ENCODE assay signal across 8 cellular contexts in the genomic region with DNA sequence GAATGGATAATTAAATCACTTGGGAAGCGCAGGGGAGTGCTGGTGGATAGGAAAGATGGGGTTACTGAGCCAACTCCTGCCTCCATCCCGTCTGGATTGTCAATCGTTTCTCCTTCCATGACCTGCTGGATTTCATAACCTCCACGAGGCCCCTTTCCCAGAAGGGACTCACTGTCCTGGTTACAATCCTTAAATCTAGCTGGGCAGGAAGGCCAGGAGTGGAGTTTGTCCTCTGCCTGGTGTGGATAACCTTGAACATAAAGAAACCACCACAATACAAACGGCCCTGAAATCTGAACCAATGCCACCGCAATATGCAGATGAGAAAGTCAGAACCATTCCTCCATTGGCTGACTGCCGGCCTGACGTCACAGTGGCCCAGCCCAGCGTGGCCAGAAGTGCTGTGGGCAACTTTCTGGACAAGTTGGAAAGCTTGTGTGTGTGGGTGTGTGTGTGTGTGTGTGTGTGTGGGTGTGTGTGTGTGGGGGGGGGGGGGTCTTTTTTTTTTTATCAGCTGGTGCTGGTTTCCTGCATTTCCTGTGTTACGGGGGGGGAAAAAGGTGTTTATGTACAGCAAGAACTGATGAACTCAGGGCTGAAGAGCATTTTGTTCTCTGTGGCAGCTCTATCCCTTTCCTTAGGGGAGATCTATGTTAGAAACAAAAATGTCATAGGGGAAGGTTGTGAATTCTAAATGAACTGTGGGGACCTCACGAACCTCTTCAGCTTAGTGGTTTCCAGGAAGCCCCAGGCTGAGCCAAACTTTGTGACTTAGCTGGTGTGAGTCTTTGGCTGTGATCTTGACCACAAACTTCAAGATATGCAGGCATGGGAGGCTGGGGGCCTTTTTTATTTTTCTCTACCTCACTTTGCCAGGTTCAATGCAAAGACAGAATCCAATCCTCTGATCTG.
A peak's percentile ranks its signal among the peaks of the same experiment; 100 is the strongest.
DNase-seq lines count a peak whose midpoint lies in the region; ATAC-seq, FAIRE-seq and TF ChIP-seq lines count a peak whose summit lies in the region.

No MANE protein-coding gene starts in this region.

- intact Hi-C loops in Panc1 (cut with micrococcal nuclease; ENCODE audit: unreplicated experiment) = no loop called here
- intact Hi-C loops in activated T-helper 2 cell treated with anti-CD3 and anti-CD28 coated beads, Interferon-gamma antibody, Interleukin-2, Interleukin-4, amounts not matched to agents 10 μg/mL and 5 μg/mL and 100 μg/mL, durations not matched to agents 14 hours and 24 hours and 36 hours (cut with micrococcal nuclease) = loop anchor here (5.0 kb wide), 1 partner anchor 37 kb away; no protein-coding TSS in a partner anchor

- peaks cover 24% of the 10 kb centered on the region for H3K4me1 Mint-ChIP-seq in activated T-helper 2 cell treated with anti-CD3 and anti-CD28 coated beads, Interferon-gamma antibody, Interleukin-2, Interleukin-4, amounts not matched to agents 10 μg/mL and 5 μg/mL and 100 μg/mL, durations not matched to agents 14 hours and 24 hours and 36 hours (ENCODE audit: low read depth)
- peaks cover 25 to 27% of the 10 kb centered on the region in 2 donors for H3K4me1 Mint-ChIP-seq in natural killer cell treated with Interleukin-12 subunit alpha and Interleukin-12 subunit beta and Interleukin-15 and Interleukin-18, amount 100 ng/mL, for 72 hours (ENCODE audit: low read depth in 2 of 2)
- H3K4me1 Mint-ChIP-seq in stimulated activated memory B cell treated with anti-CD40 and anti-IgM and Interleukin-4, amounts not matched to agents 10 μg/mL and 1 μg/mL and 100 μg/mL, for 72 hours = peaks cover 37% of the 10 kb centered on the region

- H3K9me3 Mint-ChIP-seq in activated T-helper 2 cell treated with anti-CD3 and anti-CD28 coated beads, Interferon-gamma antibody, Interleukin-2, Interleukin-4, amounts not matched to agents 10 μg/mL and 5 μg/mL and 100 μg/mL, durations not matched to agents 14 hours and 24 hours and 36 hours = no peaks in the 10 kb centered on the region
- H3K9me3 Mint-ChIP-seq in natural killer cell treated with Interleukin-12 subunit alpha and Interleukin-12 subunit beta and Interleukin-15 and Interleukin-18, amount 100 ng/mL, for 72 hours = no peaks in the 10 kb centered on the region
- peaks cover 2% of the 10 kb centered on the region for H3K9me3 Mint-ChIP-seq in stimulated activated memory B cell treated with anti-CD40 and anti-IgM and Interleukin-4, amounts not matched to agents 10 μg/mL and 1 μg/mL and 100 μg/mL, for 72 hours

- peak; percentile 97 for ATAC-seq in Panc1
- ATAC-seq in natural killer cell treated with Interleukin-12 subunit alpha and Interleukin-12 subunit beta and Interleukin-15 and Interleukin-18, amount 100 ng/mL, for 72 hours = peak; percentile 96 to 98
- peak; percentile 93 for ATAC-seq in stimulated activated memory B cell treated with anti-CD40 and anti-IgM and Interleukin-4, amounts not matched to agents 10 μg/mL and 1 μg/mL and 100 μg/mL, for 72 hours

- TF ChIP-seq CTCF in Panc1 (IDR thresholded peaks at IDR 0.05) (no peak), fibroblast of the aortic adventitia (IDR thresholded peaks at IDR 0.05; ENCODE audit: insufficient read depth, low read length) (no peak)

- DNase-seq in SIG-M5 treated with dmso at 0.1 percent for 504 hours (lab: John Stamatoyannopoulos, UW; ENCODE audit: unreplicated experiment) (peak; percentile 42), SIG-M5 (lab: John Stamatoyannopoulos, UW) (no peak), HTR-8/SVneo (ENCODE audit: insufficient read length, low spot score) (peak; percentile 86), Panc1 (ENCODE audit: low read depth, low spot score) (peak; percentile 7), fibroblast of the aortic adventitia (ENCODE audit: low read depth) (peak; percentile 97)
- DNase-seq in activated T-helper 2 cell treated with anti-CD3 and anti-CD28 coated beads, Interferon-gamma antibody, Interleukin-2, Interleukin-4, amounts not matched to agents 10 μg/mL and 5 μg/mL and 100 μg/mL, durations not matched to agents 14 hours and 24 hours and 36 hours (ENCODE audit: low spot score) = peak; percentile 55
- peak; percentile 86 for DNase-seq in natural killer cell treated with Interleukin-12 subunit alpha and Interleukin-12 subunit beta and Interleukin-15 and Interleukin-18, amount 100 ng/mL, for 72 hours (ENCODE audit: low spot score)

- in situ Hi-C loops in Panc1 (cut with HindIII; ENCODE audit: low pct_unique_long_range_greater_than_20kb, low sequenced_read_pairs) = no loop called here

- peak; percentile 86 for FAIRE-seq in HTR-8/SVneo (lab: Jason Lieb, UNC)

- no peaks in the 10 kb centered on the region for H3K36me3 ChIP-seq in Panc1 (ENCODE audit: control insufficient read depth, insufficient read depth, low read length)

- CTCF ChIA-PET in Panc1 (lab: Charles Lee) = no interaction called here

- no TSS peak for BruUV-seq in Panc1 (replicated peaks; lab: Mats Ljungman, UMichigan)

- peaks cover 19% of the 10 kb centered on the region for H3K4me1 ChIP-seq in Panc1 (ENCODE audit: control insufficient read depth, insufficient read depth, low read length)

- POLR2A ChIA-PET in Panc1 (lab: Charles Lee) = interaction anchor here (0.6 kb wide), 1 partner anchor 342 kb away, joined by 7 read pairs; no protein-coding TSS in a partner anchor

- H3K27me3 ChIP-seq in Panc1 (ENCODE audit: control insufficient read depth, insufficient read depth, low read length) = no peaks in the 10 kb centered on the region

- H3K27ac Mint-ChIP-seq in activated T-helper 2 cell treated with anti-CD3 and anti-CD28 coated beads, Interferon-gamma antibody, Interleukin-2, Interleukin-4, amounts not matched to agents 10 μg/mL and 5 μg/mL and 100 μg/mL, durations not matched to agents 14 hours and 24 hours and 36 hours = peak overlapping the region; percentile 72
- peak overlapping the region; percentile 51 to 83 for H3K27ac Mint-ChIP-seq in natural killer cell treated with Interleukin-12 subunit alpha and Interleukin-12 subunit beta and Interleukin-15 and Interleukin-18, amount 100 ng/mL, for 72 hours
- peak overlapping the region; percentile 92 for H3K27ac Mint-ChIP-seq in stimulated activated memory B cell treated with anti-CD40 and anti-IgM and Interleukin-4, amounts not matched to agents 10 μg/mL and 1 μg/mL and 100 μg/mL, for 72 hours

- peak overlapping the region; percentile 57 for H3K4me3 Mint-ChIP-seq in activated T-helper 2 cell treated with anti-CD3 and anti-CD28 coated beads, Interferon-gamma antibody, Interleukin-2, Interleukin-4, amounts not matched to agents 10 μg/mL and 5 μg/mL and 100 μg/mL, durations not matched to agents 14 hours and 24 hours and 36 hours (ENCODE audit: low read depth)
- H3K4me3 Mint-ChIP-seq in natural killer cell treated with Interleukin-12 subunit alpha and Interleukin-12 subunit beta and Interleukin-15 and Interleukin-18, amount 100 ng/mL, for 72 hours = peak overlapping the region; percentile 78
- peak overlapping the region; percentile 73 for H3K4me3 Mint-ChIP-seq in stimulated activated memory B cell treated with anti-CD40 and anti-IgM and Interleukin-4, amounts not matched to agents 10 μg/mL and 1 μg/mL and 100 μg/mL, for 72 hours

- peak overlapping the region; percentile 94 for H3K27ac ChIP-seq in Panc1 (ENCODE audit: low read length)

- no peaks in the 10 kb centered on the region for H3K36me3 Mint-ChIP-seq in activated T-helper 2 cell treated with anti-CD3 and anti-CD28 coated beads, Interferon-gamma antibody, Interleukin-2, Interleukin-4, amounts not matched to agents 10 μg/mL and 5 μg/mL and 100 μg/mL, durations not matched to agents 14 hours and 24 hours and 36 hours (ENCODE audit: low read depth)
- no peaks in the 10 kb centered on the region for H3K36me3 Mint-ChIP-seq in natural killer cell treated with Interleukin-12 subunit alpha and Interleukin-12 subunit beta and Interleukin-15 and Interleukin-18, amount 100 ng/mL, for 72 hours
- no peaks in the 10 kb centered on the region for H3K36me3 Mint-ChIP-seq in stimulated activated memory B cell treated with anti-CD40 and anti-IgM and Interleukin-4, amounts not matched to agents 10 μg/mL and 1 μg/mL and 100 μg/mL, for 72 hours

- no peaks in the 10 kb centered on the region for H3K9me3 ChIP-seq in Panc1 (ENCODE audit: control insufficient read depth, insufficient read depth, low read depth, low read length)

- no peaks in the 10 kb centered on the region for H3K27me3 Mint-ChIP-seq in activated T-helper 2 cell treated with anti-CD3 and anti-CD28 coated beads, Interferon-gamma antibody, Interleukin-2, Interleukin-4, amounts not matched to agents 10 μg/mL and 5 μg/mL and 100 μg/mL, durations not matched to agents 14 hours and 24 hours and 36 hours (ENCODE audit: low read depth)
- H3K27me3 Mint-ChIP-seq in natural killer cell treated with Interleukin-12 subunit alpha and Interleukin-12 subunit beta and Interleukin-15 and Interleukin-18, amount 100 ng/mL, for 72 hours = no peaks in the 10 kb centered on the region
- no peaks in the 10 kb centered on the region for H3K27me3 Mint-ChIP-seq in stimulated activated memory B cell treated with anti-CD40 and anti-IgM and Interleukin-4, amounts not matched to agents 10 μg/mL and 1 μg/mL and 100 μg/mL, for 72 hours

- H3K4me3 ChIP-seq in Panc1 (ENCODE audit: low read depth in 2 of 2, low read length in 2 of 2) = peak overlapping the region; percentile 14 to 52; a peak in 3 of 4 replicates
- peak overlapping the region; percentile 3 for H3K4me3 ChIP-seq in fibroblast of the aortic adventitia (ENCODE audit: low read depth, low read length)
